ENCODE assay signal across 15 cellular contexts in genomic region chr2:75595541-75596395, GRCh38. TPM values are rescaled to one million over a fixed set of nuclear protein-coding genes. Genes with fewer than 3 reads are reported as not detected.
A peak's percentile ranks its signal among the peaks of the same experiment; 100 is the strongest.
DNase-seq lines count a peak whose midpoint lies in the region; ATAC-seq and TF ChIP-seq lines count a peak whose summit lies in the region.
"Had no signal": no experiment of that assay in that cellular context is flagged by ENCODE, and none has a peak within 500 bp of the region (broad histone marks: within the 10 kb centered on the region; RNA-seq: fewer than 3 reads in every experiment).

No MANE protein-coding gene starts in this region.

- CTCF ChIA-PET in PC-3 (lab: Charles Lee): interaction anchor here (0.6 to 1.6 kb wide), 5 partner anchors 10 to 45 kb away, joined by 3 to 23 read pairs (median 5); no protein-coding TSS in a partner anchor

- no peak overlapping the region for H3K27ac Mint-ChIP-seq in activated naive CD4-positive, alpha-beta T cell treated with anti-CD3 and anti-CD28 coated beads, Interleukin-2, amount 50 U/mL, for 72 hours
- H3K27ac Mint-ChIP-seq: effector memory CD8-positive, alpha-beta T cell had no signal

- BruUV-seq in PC-3 (replicated peaks; lab: Mats Ljungman, UMichigan): no TSS peak

- no peaks in the 10 kb centered on the region for H3K9me3 ChIP-seq in PC-3 (ENCODE audit: low read length)
- H3K9me3 ChIP-seq: mucosa of descending colon, prostate gland had no signal

- H3K4me3 ChIP-seq in PC-3 (ENCODE audit: low read length): no peak overlapping the region
- H3K4me3 ChIP-seq: mucosa of descending colon, prostate gland had no signal

- intact Hi-C loops in PC-3 (cut with micrococcal nuclease): no loop called here

- H3K36me3 Mint-ChIP-seq in activated naive CD4-positive, alpha-beta T cell treated with anti-CD3 and anti-CD28 coated beads, Interleukin-2, amount 50 U/mL, for 72 hours: no peaks in the 10 kb centered on the region

- DNase-seq in EH (ENCODE audit: low read depth) (peak; percentile 97), PC-3 (peak; percentile 90), epithelial cell of prostate (ENCODE audit: low read depth, low spot score) (no peak), pulmonary artery endothelial cell (ENCODE audit: low read depth, low spot score) (peak; percentile 52), NCI-H774 (lab: John Stamatoyannopoulos, UW) (no peak)
- DNase-seq in activated naive CD4-positive, alpha-beta T cell treated with anti-CD3 and anti-CD28 coated beads, Interleukin-2, amount 50 U/mL, for 72 hours (ENCODE audit: low spot score in 2 of 2): no peak
- DNase-seq: amygdala; COR-L47; effector memory CD8-positive, alpha-beta T cell; mucosa of descending colon; NCI-H1105; NCI-H446 treated with DMSO at 0.1 percent for 48 hours had no signal

- H3K9me3 Mint-ChIP-seq in activated naive CD4-positive, alpha-beta T cell treated with anti-CD3 and anti-CD28 coated beads, Interleukin-2, amount 50 U/mL, for 72 hours: no peaks in the 10 kb centered on the region

- no peak for TF ChIP-seq CTCF in PC-3 (conservative IDR thresholded peaks at IDR 0.05; ENCODE audit: low read depth, low read length)

- peak overlapping the region; percentile 54 for H3K4me2 ChIP-seq in PC-3 (ENCODE audit: low read length)

- peaks cover 6% of the 10 kb centered on the region for H3F3A ChIP-seq in PC-3 (ENCODE audit: low read length, unreplicated experiment)

- H3K27me3 ChIP-seq in PC-3 (ENCODE audit: low read length): no peaks in the 10 kb centered on the region

- no peaks in the 10 kb centered on the region for H4K20me1 ChIP-seq in PC-3 (ENCODE audit: low read length)

- no peaks in the 10 kb centered on the region for H3K36me3 ChIP-seq in PC-3 (ENCODE audit: low read depth, low read length)
- H3K36me3 ChIP-seq: prostate gland had no signal

- ATAC-seq in PC-3 (peak; percentile 69), HG02798 (IDR thresholded peaks at IDR 0.05; ENCODE audit: poor library complexity, unreplicated experiment) (no peak), GM21367 (IDR thresholded peaks at IDR 0.05; ENCODE audit: unreplicated experiment) (no peak)
- ATAC-seq in activated naive CD4-positive, alpha-beta T cell treated with anti-CD3 and anti-CD28 coated beads, Interleukin-2, amount 50 U/mL, for 72 hours: no peak
- ATAC-seq: effector memory CD8-positive, alpha-beta T cell; mucosa of descending colon had no signal

- no peak overlapping the region for H2AFZ ChIP-seq in PC-3 (ENCODE audit: low read length)

- POLR2A ChIA-PET in PC-3 (lab: Charles Lee; ENCODE audit: unreplicated experiment): interaction anchor here (0.6 kb wide), 1 partner anchor 11 kb away, joined by 3 read pairs; no protein-coding TSS in a partner anchor

- no peak overlapping the region for H3K9ac ChIP-seq in PC-3 (ENCODE audit: low read length)

- H3K4me1 ChIP-seq in PC-3 (ENCODE audit: insufficient read depth, low read length): peaks cover 67% of the 10 kb centered on the region
- H3K4me1 ChIP-seq: prostate gland had no signal

- H3K27ac ChIP-seq in PC-3 (ENCODE audit: low read length) (peak overlapping the region; percentile 53), epithelial cell of prostate (peak overlapping the region; percentile 52)
- H3K27ac ChIP-seq: prostate gland had no signal

- no peaks in the 10 kb centered on the region for H3K9me2 ChIP-seq in PC-3 (replicated peaks; ENCODE audit: low read length)

- H3K79me2 ChIP-seq in PC-3 (ENCODE audit: low read length): no peaks in the 10 kb centered on the region

RNA-seq across cellular contexts. Expression of gene EVA1A, which starts 35.0 kb away (rescaled TPM):
- total RNA-seq in PC-3 (2014; rRNA removed) (48.9 and 70.8 TPM in 2 replicates), pulmonary artery endothelial cell (110 and 149 TPM in 2 replicates)
- under 1 TPM in 1 of 2 donors, not detected in 1; 0.72 TPM for total RNA-seq in activated naive CD4-positive, alpha-beta T cell treated with anti-CD3 and anti-CD28 coated beads, Interleukin-2, amount 50 U/mL, for 72 hours

RNA-seq across cellular contexts. Expression of gene MRPL19, which starts 50.8 kb away (rescaled TPM):
- total RNA-seq in PC-3 (2014; rRNA removed): 81.1 and 85.9 TPM in 2 replicates
- 46.0 and 58.1 TPM in 2 replicates for total RNA-seq in pulmonary artery endothelial cell
- total RNA-seq in activated naive CD4-positive, alpha-beta T cell treated with anti-CD3 and anti-CD28 coated beads, Interleukin-2, amount 50 U/mL, for 72 hours: 10 to 100 TPM; 39.2 to 56.4 TPM

Comparison
In these comparisons a context has a peak if more than half of its experiments do, and no peak if none do; other contexts are left out.
1. DNase-seq: peak in EH (single experiment), PC-3 (single experiment) and pulmonary artery endothelial cell (single experiment); none in epithelial cell of prostate (single experiment), activated naive CD4-positive, alpha-beta T cell treated with anti-CD3 and anti-CD28 coated beads, Interleukin-2, amount 50 U/mL, for 72 hours (0 of 2) and NCI-H774 (single experiment).
2. RNA of gene EVA1A, which starts 35.0 kb away (total RNA-seq): 110 to 149 TPM in pulmonary artery endothelial cell and 48.9 to 70.8 TPM in PC-3; 0.72 TPM in activated naive CD4-positive, alpha-beta T cell treated with anti-CD3 and anti-CD28 coated beads, Interleukin-2, amount 50 U/mL, for 72 hours; every median in the first group is over 10 times any median in the second.